ENCODE assay signal across 10 cellular contexts in the genomic region with DNA sequence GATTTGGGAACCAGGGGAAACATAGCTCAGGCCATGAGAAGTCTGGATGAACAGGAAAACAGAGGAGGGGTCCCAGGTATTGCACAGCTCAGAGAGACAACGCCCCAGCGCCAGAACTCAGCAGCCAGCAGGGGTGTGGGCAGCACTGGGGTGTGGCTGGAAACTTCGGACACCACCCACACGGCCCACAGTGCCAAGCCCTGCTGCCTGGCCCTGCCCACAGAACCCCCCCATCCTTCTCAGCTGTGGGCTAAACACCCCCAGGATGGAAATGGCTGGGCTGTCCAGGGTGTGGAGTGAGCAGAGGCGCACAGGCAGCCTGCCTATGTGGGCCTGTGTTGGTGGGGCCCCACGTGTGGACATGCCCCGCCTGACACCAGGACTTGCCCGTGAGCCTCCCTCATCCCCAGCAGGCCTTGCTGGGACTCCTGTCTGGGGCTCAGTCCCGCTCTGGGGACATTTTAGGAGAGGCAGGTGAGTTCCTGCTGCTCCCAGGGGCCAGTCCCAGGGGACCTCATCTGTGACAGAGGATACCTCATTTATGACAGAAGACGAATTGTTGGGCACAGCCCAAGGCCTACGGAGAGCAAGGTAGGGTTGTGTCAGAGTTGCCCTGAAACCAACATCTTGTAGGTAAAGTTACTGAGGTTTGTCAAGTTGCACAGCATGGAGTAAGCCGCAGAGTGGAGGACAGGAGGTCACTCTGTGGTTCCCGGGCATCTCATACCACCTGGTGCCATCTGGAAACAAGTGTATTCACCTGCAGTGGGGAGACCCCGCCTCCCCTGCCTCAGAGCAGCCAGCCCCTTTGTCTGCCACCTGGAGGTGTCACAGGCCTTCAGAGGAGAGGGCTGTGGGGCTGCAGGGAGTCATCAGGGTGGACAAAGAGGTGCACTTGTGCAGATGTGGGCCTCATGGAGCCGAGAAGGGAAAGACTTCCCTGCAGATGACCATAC.
DNase-seq lines count a peak whose midpoint lies in the region; ATAC-seq, FAIRE-seq and TF ChIP-seq lines count a peak whose summit lies in the region.
"Had no signal": no experiment of that assay in that cellular context is flagged by ENCODE, and none has a peak within 500 bp of the region (broad histone marks: within the 10 kb centered on the region; RNA-seq: fewer than 3 reads in every experiment).

No MANE protein-coding gene starts in this region.

- peak overlapping the region; percentile 39 to 76 (median 63) for H3K4me2 ChIP-seq in BLaER1 treated with 17β-estradiol and CSF1 and Interleukin-3, amounts not matched to agents 10 nM and 100 nM

- H3K4me3 Mint-ChIP-seq in HFFc6 = no peak overlapping the region
- no peak overlapping the region for H3K4me3 Mint-ChIP-seq in activated naive CD8-positive, alpha-beta T cell treated with anti-CD3 and anti-CD28 coated beads for 36 hours
- H3K4me3 Mint-ChIP-seq in natural killer cell treated with Interleukin-12 subunit alpha and Interleukin-12 subunit beta and Interleukin-15 and Interleukin-18, amount 100 ng/mL, for 72 hours = peak overlapping the region; percentile 68
- H3K4me3 Mint-ChIP-seq in nephron progenitor cell = no peak overlapping the region
- H3K4me3 Mint-ChIP-seq: endodermal cell had no signal

- H3K9me3 Mint-ChIP-seq in HFFc6 = peaks cover 5% of the 10 kb centered on the region
- peaks cover 3% of the 10 kb centered on the region for H3K9me3 Mint-ChIP-seq in activated naive CD8-positive, alpha-beta T cell treated with anti-CD3 and anti-CD28 coated beads for 36 hours
- no peaks in the 10 kb centered on the region for H3K9me3 Mint-ChIP-seq in natural killer cell treated with Interleukin-12 subunit alpha and Interleukin-12 subunit beta and Interleukin-15 and Interleukin-18, amount 100 ng/mL, for 72 hours
- no peaks in the 10 kb centered on the region for H3K9me3 Mint-ChIP-seq in nephron progenitor cell
- H3K9me3 Mint-ChIP-seq: endodermal cell had no signal

- ATAC-seq in natural killer cell treated with Interleukin-12 subunit alpha and Interleukin-12 subunit beta and Interleukin-15 and Interleukin-18, amount 100 ng/mL, for 72 hours = peak; percentile 24 to 55

- no peak for FAIRE-seq in GM12892 (lab: Jason Lieb, UNC)

- H3K4me1 Mint-ChIP-seq in HFFc6 (ENCODE audit: low read depth) (peaks cover 34% of the 10 kb centered on the region), nephron progenitor cell (peaks cover 14% of the 10 kb centered on the region)
- peaks cover 35% of the 10 kb centered on the region for H3K4me1 Mint-ChIP-seq in activated naive CD8-positive, alpha-beta T cell treated with anti-CD3 and anti-CD28 coated beads for 36 hours
- H3K4me1 Mint-ChIP-seq in natural killer cell treated with Interleukin-12 subunit alpha and Interleukin-12 subunit beta and Interleukin-15 and Interleukin-18, amount 100 ng/mL, for 72 hours (ENCODE audit: low read depth in 2 of 2) = peaks cover 30 to 46% of the 10 kb centered on the region in 2 donors
- H3K4me1 Mint-ChIP-seq: endodermal cell had no signal

- peak overlapping the region in 5 of 11 experiments; percentile 6 to 57 (median 40); a peak in 4 of 22 replicates for H3K9ac ChIP-seq in BLaER1 treated with 17β-estradiol and CSF1 and Interleukin-3, amounts not matched to agents 10 nM and 100 nM

- H3K4me1 ChIP-seq in BLaER1 treated with 17β-estradiol and CSF1 and Interleukin-3, amounts not matched to agents 10 nM and 100 nM = peaks cover 41 to 100% (median 96%) of the 10 kb centered on the region in 10 experiments

- H3K4me3 ChIP-seq in BLaER1 treated with 17β-estradiol and CSF1 and Interleukin-3, amounts not matched to agents 10 nM and 100 nM = no peak overlapping the region

- H3K27ac ChIP-seq in BLaER1 treated with 17β-estradiol and CSF1 and Interleukin-3, amounts not matched to agents 10 nM and 100 nM = peak overlapping the region in 7 of 11 experiments; percentile 13 to 64 (median 44); a peak in 9 of 22 replicates

- DNase-seq in HFFc6 (no peak), GM12892 (ENCODE audit: insufficient read length) (no peak), globus pallidus (ENCODE audit: low spot score) (no peak), nephron progenitor cell (no peak)
- DNase-seq in activated naive CD8-positive, alpha-beta T cell treated with anti-CD3 and anti-CD28 coated beads for 36 hours = no peak
- no peak for DNase-seq in natural killer cell treated with Interleukin-12 subunit alpha and Interleukin-12 subunit beta and Interleukin-15 and Interleukin-18, amount 100 ng/mL, for 72 hours (ENCODE audit: low spot score)
- DNase-seq: COR-L47, endodermal cell, NCI-H1105 had no signal

- TF ChIP-seq POLR2A in GM12892 (IDR thresholded peaks at IDR 0.05; ENCODE audit: low read depth, low read length) = no peak

- TF ChIP-seq CTCF in HFFc6 (IDR thresholded peaks at IDR 0.05) = no peak
- no peak for TF ChIP-seq CTCF in nephron progenitor cell (IDR thresholded peaks at IDR 0.05)

- H3K27ac Mint-ChIP-seq in HFFc6 = peak overlapping the region; percentile 89
- H3K27ac Mint-ChIP-seq in activated naive CD8-positive, alpha-beta T cell treated with anti-CD3 and anti-CD28 coated beads for 36 hours = peak overlapping the region; percentile 82
- H3K27ac Mint-ChIP-seq in natural killer cell treated with Interleukin-12 subunit alpha and Interleukin-12 subunit beta and Interleukin-15 and Interleukin-18, amount 100 ng/mL, for 72 hours = peak overlapping the region; percentile 72 to 84
- no peak overlapping the region for H3K27ac Mint-ChIP-seq in nephron progenitor cell
- H3K27ac Mint-ChIP-seq: endodermal cell had no signal

- H4K20me1 ChIP-seq in BLaER1 treated with 17β-estradiol and CSF1 and Interleukin-3, amounts not matched to agents 10 nM and 100 nM = no peaks in the 10 kb centered on the region

- H3K27me3 ChIP-seq in BLaER1 treated with 17β-estradiol and CSF1 and Interleukin-3, amounts not matched to agents 10 nM and 100 nM = no peaks in the 10 kb centered on the region

- peaks cover 0 to 13% (median 5%) of the 10 kb centered on the region in 11 experiments; a peak in 7 of 22 replicates for H3K9me3 ChIP-seq in BLaER1 treated with 17β-estradiol and CSF1 and Interleukin-3, amounts not matched to agents 10 nM and 100 nM (replicated peaks in 1 of 11)

- H3K36me3 ChIP-seq in BLaER1 treated with 17β-estradiol and CSF1 and Interleukin-3, amounts not matched to agents 10 nM and 100 nM = no peaks in the 10 kb centered on the region

- no peaks in the 10 kb centered on the region for H3K27me3 Mint-ChIP-seq in HFFc6 (ENCODE audit: insufficient read depth)
- H3K27me3 Mint-ChIP-seq in activated naive CD8-positive, alpha-beta T cell treated with anti-CD3 and anti-CD28 coated beads for 36 hours = no peaks in the 10 kb centered on the region
- H3K27me3 Mint-ChIP-seq in natural killer cell treated with Interleukin-12 subunit alpha and Interleukin-12 subunit beta and Interleukin-15 and Interleukin-18, amount 100 ng/mL, for 72 hours = no peaks in the 10 kb centered on the region
- H3K27me3 Mint-ChIP-seq in nephron progenitor cell (ENCODE audit: low read depth, poor library complexity) = peaks cover 18% of the 10 kb centered on the region

- H3K36me3 Mint-ChIP-seq in HFFc6 (ENCODE audit: low read depth) = peaks cover 10% of the 10 kb centered on the region
- H3K36me3 Mint-ChIP-seq in activated naive CD8-positive, alpha-beta T cell treated with anti-CD3 and anti-CD28 coated beads for 36 hours = peaks cover 14% of the 10 kb centered on the region
- no peaks in the 10 kb centered on the region for H3K36me3 Mint-ChIP-seq in natural killer cell treated with Interleukin-12 subunit alpha and Interleukin-12 subunit beta and Interleukin-15 and Interleukin-18, amount 100 ng/mL, for 72 hours
- H3K36me3 Mint-ChIP-seq in nephron progenitor cell (ENCODE audit: low read depth) = no peaks in the 10 kb centered on the region
